Comparison of ENCODE assay signal across 8 cellular contexts in the genomic region with DNA sequence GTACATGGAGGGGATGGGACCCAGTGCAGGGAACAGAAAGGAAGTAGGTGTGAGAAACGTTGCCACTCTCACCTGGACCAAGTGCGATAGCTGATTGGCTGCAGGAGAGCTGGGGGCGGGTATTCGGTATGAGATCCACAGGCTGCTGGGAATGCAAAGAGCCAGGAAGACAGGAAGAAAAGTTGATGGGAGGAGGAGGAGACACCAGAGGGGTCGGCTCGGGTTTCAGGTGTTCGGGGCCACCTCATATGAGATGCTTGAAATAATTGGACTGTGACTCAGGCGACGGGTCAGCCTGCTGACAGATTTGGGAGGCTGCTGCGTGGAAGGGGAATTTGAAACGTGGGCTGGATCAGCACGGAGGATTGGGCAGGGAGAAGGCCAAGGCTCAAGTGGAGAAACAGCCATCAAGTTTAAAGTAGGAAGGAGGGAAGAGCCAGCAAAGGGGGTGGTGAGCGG.
DNase-seq lines count a peak whose midpoint lies in the region; ATAC-seq lines count a peak whose summit lies in the region.

No MANE protein-coding gene starts in this region.

- ATAC-seq in GM18519 (IDR thresholded peaks at IDR 0.05; ENCODE audit: low FRiP score, unreplicated experiment): no peak

- DNase-seq in Caki2 (ENCODE audit: low read depth) (peak; percentile 80), HS-27A (ENCODE audit: low read depth) (peak; percentile 73), astrocyte of the hippocampus (ENCODE audit: low read depth, low spot score) (peak; percentile 86), kidney glomerular epithelial cell (lab: John Stamatoyannopoulos, UW) (peak; percentile 87), epidermal melanocyte (ENCODE audit: insufficient read length, low spot score) (no peak), C1 segment of cervical spinal cord (lab: John Stamatoyannopoulos, UW) (no peak)
- DNase-seq in activated T-cell treated with anti-CD3 and anti-CD28 coated beads, Interleukin-2, amount 50 U/mL, for 1 hour: no peak

- in situ Hi-C loops in Caki2 (cut with HindIII; ENCODE audit: low pct_unique_long_range_greater_than_20kb, low sequenced_read_pairs): no loop called here

Comparison
In these comparisons a context has a peak if more than half of its experiments do, and no peak if none do; other contexts are left out.
1. DNase-seq: peak in Caki2 (single experiment), HS-27A (single experiment), astrocyte of the hippocampus (single experiment) and kidney glomerular epithelial cell (single experiment); none in epidermal melanocyte (single experiment), activated T-cell treated with anti-CD3 and anti-CD28 coated beads, Interleukin-2, amount 50 U/mL, for 1 hour (single experiment) and C1 segment of cervical spinal cord (0 of 14).